34 cellular contexts compared by ENCODE assay signal in genomic region chr14:76252471-76252870, GRCh38.
"Had no signal": no experiment of that assay in that cellular context is flagged by ENCODE, and none has a peak within 500 bp of the region (broad histone marks: within the 10 kb centered on the region; RNA-seq: fewer than 3 reads in every experiment).

No MANE protein-coding gene starts in this region.

- H3K36me3 ChIP-seq: MG63 had no signal

- H3K27me3 ChIP-seq: MG63 had no signal

- DNase-seq: Karpas-422, Kasumi-1, MG63, MM.1S, MV-4-11, NCI-H1048, NCI-H1092, NCI-H1092 treated with DMSO at 0.1 percent for 48 hours, NCI-H1105, NCI-H1105 treated with DMSO at 0.1 percent for 48 hours, NCI-H1417, NCI-H1417 treated with DMSO at 0.1 percent for 48 hours, NCI-H1436, NCI-H1436 treated with DMSO at 0.1 percent for 48 hours, NCI-H146, NCI-H1694, NCI-H1694 treated with DMSO at 0.1 percent for 48 hours, NCI-H187, NCI-H187 treated with DMSO at 0.1 percent for 48 hours, NCI-H1930, NCI-H2029, NCI-H2029 treated with DMSO at 0.1 percent for 48 hours, NCI-H2081, NCI-H2081 treated with DMSO at 0.1 percent for 48 hours, NCI-H2107, NCI-H2171, NCI-H2171 treated with DMSO at 0.1 percent for 48 hours, NCI-H2227 treated with DMSO at 0.1 percent for 48 hours, NCI-H226, NCI-H345, NCI-H446, NCI-H446 treated with DMSO at 0.1 percent for 48 hours, NCI-H510A, NCI-H510A treated with DMSO at 0.1 percent for 48 hours had no signal

- H3K9me3 ChIP-seq: MG63 had no signal

- H3K4me3 ChIP-seq: MG63 had no signal
